13 cellular contexts compared by ENCODE assay signal in the genomic region with DNA sequence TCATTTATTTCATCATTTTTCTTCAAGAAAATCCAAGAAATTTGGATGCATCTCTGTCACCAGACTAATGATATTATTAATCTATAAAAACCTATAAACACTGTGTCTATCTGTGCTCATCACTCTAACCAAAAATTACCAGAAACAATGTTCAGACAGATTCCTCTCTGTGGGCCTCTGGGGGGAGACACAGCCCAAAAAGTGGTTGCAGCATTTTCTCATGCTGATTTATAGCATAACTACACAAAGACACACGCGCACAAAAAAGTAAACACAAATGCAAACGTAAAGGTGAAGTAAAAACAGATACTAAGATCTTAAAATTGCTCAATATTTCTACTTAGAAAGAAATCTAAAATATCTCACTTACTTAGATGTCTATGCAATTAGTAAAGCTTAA.
A peak's percentile ranks its signal among the peaks of the same experiment; 100 is the strongest.
DNase-seq lines count a peak whose midpoint lies in the region; ATAC-seq, FAIRE-seq and TF ChIP-seq lines count a peak whose summit lies in the region.
"Had no signal": no experiment of that assay in that cellular context is flagged by ENCODE, and none has a peak within 500 bp of the region (broad histone marks: within the 10 kb centered on the region; RNA-seq: fewer than 3 reads in every experiment).

No MANE protein-coding gene starts in this region.

- H4K8ac ChIP-seq in H1 (ENCODE audit: extremely low read depth, insufficient read depth, low read length) = no peak overlapping the region

- H3K27me3 Mint-ChIP-seq in activated T-cell treated with anti-CD3 and anti-CD28 coated beads, Interleukin-2, amount 50 U/mL, for 24 hours = no peaks in the 10 kb centered on the region

- H3K4me2 ChIP-seq in OCI-LY1 (ENCODE audit: low read length) (no peak overlapping the region), H1 (ENCODE audit: insufficient read depth in 1 of 2, low read depth in 2 of 2, low read length in 2 of 2) (no peak overlapping the region)

- H2AFZ ChIP-seq in OCI-LY1 (ENCODE audit: low read length) (no peak overlapping the region), H1 (ENCODE audit: low read length) (no peak overlapping the region)

- H3K4me1 ChIP-seq in OCI-LY1 (ENCODE audit: insufficient read depth, low read length, severe bottlenecking) (no peaks in the 10 kb centered on the region), H1 (replicated peaks in 1 of 4; ENCODE audit: control insufficient read depth in 3 of 4, insufficient read depth in 4 of 4, low read length in 3 of 4) (no peaks in the 10 kb centered on the region)
- H3K4me1 ChIP-seq: tibial nerve had no signal

- H4K20me1 ChIP-seq in OCI-LY1 (ENCODE audit: insufficient read depth, low read length) (no peaks in the 10 kb centered on the region), H1 (replicated peaks in 1 of 2; ENCODE audit: control insufficient read depth in 1 of 2, insufficient read depth in 2 of 2, low read length in 2 of 2) (no peaks in the 10 kb centered on the region)

- no peak overlapping the region for H2BK15ac ChIP-seq in H1 (ENCODE audit: low read length)

- H3K18ac ChIP-seq in H1 (ENCODE audit: extremely low read depth, low read length) = no peak overlapping the region

- H3K4me3 Mint-ChIP-seq in activated T-cell treated with anti-CD3 and anti-CD28 coated beads, Interleukin-2, amount 50 U/mL, for 24 hours = no peak overlapping the region

- H3K27me3 ChIP-seq in OCI-LY1 (ENCODE audit: insufficient read depth, low read length) (no peaks in the 10 kb centered on the region), H1 (replicated peaks in 1 of 4; ENCODE audit: control insufficient read depth in 3 of 4, extremely low read depth in 1 of 4, insufficient read depth in 3 of 4, low read length in 3 of 4) (no peaks in the 10 kb centered on the region)
- H3K27me3 ChIP-seq: tibial nerve had no signal

- H3K9me3 ChIP-seq in OCI-LY1 (ENCODE audit: low read length) (no peaks in the 10 kb centered on the region), H1 (ENCODE audit: insufficient read depth in 2 of 2, low read depth in 1 of 2, low read length in 1 of 2) (no peaks in the 10 kb centered on the region)
- H3K9me3 ChIP-seq: tibial nerve had no signal

- H4K5ac ChIP-seq in H1 (ENCODE audit: insufficient read length, low read depth, low read length) = no peak overlapping the region

- H3K23ac ChIP-seq in H1 (ENCODE audit: insufficient read length) = no peak overlapping the region

- no peaks in the 10 kb centered on the region for H3K9me2 ChIP-seq in OCI-LY1 (ENCODE audit: low read depth, low read length)

- H3K9ac ChIP-seq in OCI-LY1 (ENCODE audit: low read length) = no peak overlapping the region
- H3K9ac ChIP-seq in H1 (replicated peaks in 1 of 4; ENCODE audit: extremely low read depth in 1 of 4, low read depth in 3 of 4, low read length in 3 of 4) = no peak overlapping the region

- no peak for TF ChIP-seq POLR2A in H1 (IDR thresholded peaks at IDR 0.05; ENCODE audit: control extremely low read depth in 1 of 2, low read depth in 2 of 2, low read length in 2 of 2)

- no peak overlapping the region for H3K27ac ChIP-seq in OCI-LY1 (ENCODE audit: low read depth, low read length, poor library complexity, severe bottlenecking)
- H3K27ac ChIP-seq in H1 (ENCODE audit: low read depth, low read length) = no peak overlapping the region
- H3K27ac ChIP-seq: tibial nerve had no signal

- POLR2A ChIA-PET in H1 (lab: Charles Lee; ENCODE audit: partially characterized antibody) = no interaction called here

- H3K36me3 Mint-ChIP-seq in activated T-cell treated with anti-CD3 and anti-CD28 coated beads, Interleukin-2, amount 50 U/mL, for 24 hours (ENCODE audit: low read depth) = no peaks in the 10 kb centered on the region

- CTCF ChIA-PET in H1 (lab: Charles Lee; ENCODE audit: partially characterized antibody) = interaction anchor here (0.6 to 0.9 kb wide), 4 partner anchors 17 to 820 kb away, joined by 3 to 5 read pairs (median 3); no protein-coding TSS in a partner anchor

- H2BK5ac ChIP-seq in H1 (ENCODE audit: low read depth, low read length) = no peak overlapping the region

- H3K4ac ChIP-seq in H1 (replicated peaks; ENCODE audit: insufficient read length, low read depth, low read length) = no peak overlapping the region

- H2BK12ac ChIP-seq in H1 (ENCODE audit: low read depth, low read length) = no peak overlapping the region

- TF ChIP-seq CTCF in OCI-LY1 (IDR thresholded peaks at IDR 0.05; ENCODE audit: low read length) (peak; percentile 36), H1 (IDR thresholded peaks at IDR 0.05; ENCODE audit: control extremely low read depth in 1 of 3, insufficient read depth in 1 of 3, low read depth in 1 of 3, low read length in 3 of 3) (peak in 2 of 3 experiments; percentile 47 to 48; a peak in 3 of 4 replicates)

- peaks cover 16% of the 10 kb centered on the region for H3K9me3 Mint-ChIP-seq in activated T-cell treated with anti-CD3 and anti-CD28 coated beads, Interleukin-2, amount 50 U/mL, for 24 hours

- no peak overlapping the region for H3K27ac Mint-ChIP-seq in activated T-cell treated with anti-CD3 and anti-CD28 coated beads, Interleukin-2, amount 50 U/mL, for 24 hours

- WGBS in H1 (ENCODE audit: extremely low coverage in 1 of 2, insufficient coverage in 1 of 2, insufficient read length in 1 of 2, insufficient replicate concordance in 2 of 2, low coverage in 1 of 2, low lambda C conversion rate in 2 of 2, missing lambda C conversion rate in 1 of 2), 2 experiments = 84% methylated on average over 3 of the region's 3 CpGs; no CpG with 5 or more reads in 1 of the 2 experiments

- no peak overlapping the region for H2AK5ac ChIP-seq in H1 (ENCODE audit: low read depth, low read length)

- H3K14ac ChIP-seq in H1 (ENCODE audit: insufficient read length) = no peak overlapping the region

- no peaks in the 10 kb centered on the region; the same call in 1 of the 2 replicates for H3K23me2 ChIP-seq in H1 (ENCODE audit: low read depth, low read length)

- no peaks in the 10 kb centered on the region for H3K79me1 ChIP-seq in H1 (ENCODE audit: low read depth, low read length)

- H2BK120ac ChIP-seq in H1 (replicated peaks; ENCODE audit: low read depth, low read length) = no peak overlapping the region

- no peak overlapping the region for H2BK20ac ChIP-seq in H1 (ENCODE audit: low read length)

- ATAC-seq in HG03378 (IDR thresholded peaks at IDR 0.05; ENCODE audit: unreplicated experiment) (no peak), left cardiac atrium (no peak)

- H3K79me2 ChIP-seq in OCI-LY1 (ENCODE audit: insufficient read depth, low read length) (no peaks in the 10 kb centered on the region), H1 (ENCODE audit: control insufficient read depth in 1 of 2, insufficient read depth in 2 of 2, low read length in 2 of 2) (no peaks in the 10 kb centered on the region)

- no peaks in the 10 kb centered on the region for H3K36me3 ChIP-seq in OCI-LY1 (ENCODE audit: insufficient read depth, low read length)
- no peaks in the 10 kb centered on the region for H3K36me3 ChIP-seq in H1 (ENCODE audit: control insufficient read depth in 2 of 4, insufficient read depth in 4 of 4, low read length in 3 of 4)
- H3K36me3 ChIP-seq: tibial nerve had no signal

- H3K4me3 ChIP-seq in OCI-LY1 (ENCODE audit: low read depth, low read length, poor library complexity, severe bottlenecking) = no peak overlapping the region
- no peak overlapping the region for H3K4me3 ChIP-seq in H1 (ENCODE audit: extremely low read depth in 1 of 4, insufficient read depth in 2 of 4, low read depth in 3 of 4, low read length in 4 of 4)
- H3K4me3 ChIP-seq: tibial nerve had no signal

- TF ChIP-seq EP300 in H1 (IDR thresholded peaks at IDR 0.05; ENCODE audit: borderline replicate concordance in 1 of 2, low read depth in 2 of 2, low read length in 2 of 2) = no peak

- H4K91ac ChIP-seq in H1 (replicated peaks; ENCODE audit: insufficient read length, low read length) = no peak overlapping the region

- no peak overlapping the region for H3K56ac ChIP-seq in H1 (replicated peaks; ENCODE audit: insufficient read length, low read depth, low read length)

- no peaks in the 10 kb centered on the region for H3K4me1 Mint-ChIP-seq in activated T-cell treated with anti-CD3 and anti-CD28 coated beads, Interleukin-2, amount 50 U/mL, for 24 hours (ENCODE audit: low read depth)

- peak; percentile 75 to 83 for TF ChIP-seq RAD21 in H1 (IDR thresholded peaks at IDR 0.05 in 1 of 2, conservative IDR thresholded peaks at IDR 0.05 in 1 of 2; ENCODE audit: low read depth in 2 of 2, low read length in 2 of 2)

- FAIRE-seq in H1 (lab: Jason Lieb, UNC) = no peak
- FAIRE-seq: endometrium had no signal

- DNase-seq in SIG-M5 treated with dmso at 0.1 percent for 504 hours (lab: John Stamatoyannopoulos, UW; ENCODE audit: unreplicated experiment) (peak; percentile 10), SIG-M5 (lab: John Stamatoyannopoulos, UW) (no peak), H1 (ENCODE audit: low read depth in 1 of 2, low spot score in 2 of 2) (no peak), superior temporal gyrus (ENCODE audit: extremely low spot score) (peak; percentile 23), left cardiac atrium (no peak)
- DNase-seq in activated T-cell treated with anti-CD3 and anti-CD28 coated beads, Interleukin-2, amount 50 U/mL, for 24 hours = no peak
- DNase-seq: activated T-cell treated with anti-CD3 and anti-CD28 coated beads for 4 hours, AML-193, GOT3 had no signal

- H3F3A ChIP-seq in OCI-LY1 (ENCODE audit: insufficient read depth, low read length) = no peaks in the 10 kb centered on the region

- intact Hi-C loops in left cardiac atrium (cut with DNase I) = no loop called here

Comparison
In these comparisons a context has a peak if more than half of its experiments do, and no peak if none do; other contexts are left out.
1. DNase-seq: peak in SIG-M5 treated with dmso at 0.1 percent for 504 hours (single experiment) and superior temporal gyrus (single experiment); none in SIG-M5 (single experiment), H1 (0 of 2), activated T-cell treated with anti-CD3 and anti-CD28 coated beads, Interleukin-2, amount 50 U/mL, for 24 hours (single experiment) and left cardiac atrium (single experiment).